Comparison of ENCODE assay signal across 21 cellular contexts in genomic region chr18:69518989-69519388, GRCh38.
A peak's percentile ranks its signal among the peaks of the same experiment; 100 is the strongest.
DNase-seq lines count a peak whose midpoint lies in the region; ATAC-seq and TF ChIP-seq lines count a peak whose summit lies in the region.
"Had no signal": no experiment of that assay in that cellular context is flagged by ENCODE, and none has a peak within 500 bp of the region (broad histone marks: within the 10 kb centered on the region; RNA-seq: fewer than 3 reads in every experiment).

No MANE protein-coding gene starts in this region.

- DNase-seq in GM03348 (ENCODE audit: low spot score) (peak; percentile 30), NCI-H446 treated with DMSO at 0.1 percent for 48 hours (lab: John Stamatoyannopoulos, UW) (peak; percentile 38), choroid plexus epithelial cell (ENCODE audit: low read depth) (peak; percentile 5), kidney tubule cell (ENCODE audit: low spot score) (peak; percentile 10), natural killer cell (no peak)
- DNase-seq in effector CD4-positive, alpha-beta T cell = no peak
- no peak for DNase-seq in activated naive CD4-positive, alpha-beta T cell treated with anti-CD3 and anti-CD28 coated beads, Interleukin-2, amount 10 ng/mL, durations not matched to agents 7 days and 5 days
- DNase-seq: BE2C, COR-L47, DMS79, H9, MV-4-11, NCI-H1694 treated with DMSO at 0.1 percent for 48 hours, NCI-H2081 treated with DMSO at 0.1 percent for 48 hours, NCI-H2171 treated with DMSO at 0.1 percent for 48 hours, NCI-H526 treated with DMSO at 0.1 percent for 48 hours, OCI-M1, Right ventricle myocardium superior had no signal

- no peak for ATAC-seq in HG02852 (IDR thresholded peaks at IDR 0.05; ENCODE audit: unreplicated experiment)
- no peak for ATAC-seq in natural killer cell
- ATAC-seq: GM12878 had no signal

- no peak overlapping the region for H3K4me3 Mint-ChIP-seq in activated naive CD4-positive, alpha-beta T cell treated with anti-CD3 and anti-CD28 coated beads, Interleukin-2, amount 10 ng/mL, durations not matched to agents 7 days and 5 days
- no peak overlapping the region for H3K4me3 Mint-ChIP-seq in natural killer cell
- H3K4me3 Mint-ChIP-seq: H9, IgD-negative memory B cell had no signal

- TF ChIP-seq CTCF in choroid plexus epithelial cell (conservative IDR thresholded peaks at IDR 0.05; ENCODE audit: low read depth, low read length) = no peak
- no peak for TF ChIP-seq CTCF in natural killer cell (IDR thresholded peaks at IDR 0.05)

- H3K27me3 Mint-ChIP-seq in activated naive CD4-positive, alpha-beta T cell treated with anti-CD3 and anti-CD28 coated beads, Interleukin-2, amount 10 ng/mL, durations not matched to agents 7 days and 5 days = peaks cover 3% of the 10 kb centered on the region
- H3K27me3 Mint-ChIP-seq in natural killer cell (ENCODE audit: low read depth in 2 of 2) = peaks cover 3 to 8% of the 10 kb centered on the region in 2 donors
- H3K27me3 Mint-ChIP-seq: IgD-negative memory B cell had no signal

- CTCF ChIA-PET in activated naive CD4-positive, alpha-beta T cell treated with anti-CD3 and anti-CD28 coated beads, Interleukin-2, amount 10 ng/mL, durations not matched to agents 7 days and 5 days (lab: Charles Lee) = no interaction called here

- intact Hi-C loops in natural killer cell (cut with micrococcal nuclease) = no loop called here

- H3K36me3 Mint-ChIP-seq in activated naive CD4-positive, alpha-beta T cell treated with anti-CD3 and anti-CD28 coated beads, Interleukin-2, amount 10 ng/mL, durations not matched to agents 7 days and 5 days = no peaks in the 10 kb centered on the region
- no peaks in the 10 kb centered on the region for H3K36me3 Mint-ChIP-seq in natural killer cell
- H3K36me3 Mint-ChIP-seq: IgD-negative memory B cell had no signal

- no peaks in the 10 kb centered on the region for H3K4me1 Mint-ChIP-seq in activated naive CD4-positive, alpha-beta T cell treated with anti-CD3 and anti-CD28 coated beads, Interleukin-2, amount 10 ng/mL, durations not matched to agents 7 days and 5 days
- H3K4me1 Mint-ChIP-seq in natural killer cell = no peaks in the 10 kb centered on the region
- H3K4me1 Mint-ChIP-seq: H9 had no signal

- no peak overlapping the region for H3K27ac Mint-ChIP-seq in activated naive CD4-positive, alpha-beta T cell treated with anti-CD3 and anti-CD28 coated beads, Interleukin-2, amount 10 ng/mL, durations not matched to agents 7 days and 5 days
- H3K27ac Mint-ChIP-seq in natural killer cell = no peak overlapping the region
- H3K27ac Mint-ChIP-seq: H9, IgD-negative memory B cell had no signal

- H3K9me3 Mint-ChIP-seq in activated naive CD4-positive, alpha-beta T cell treated with anti-CD3 and anti-CD28 coated beads, Interleukin-2, amount 10 ng/mL, durations not matched to agents 7 days and 5 days = no peaks in the 10 kb centered on the region
- H3K9me3 Mint-ChIP-seq in natural killer cell = no peaks in the 10 kb centered on the region
- H3K9me3 Mint-ChIP-seq: H9, IgD-negative memory B cell had no signal

- H3K4me3 ChIP-seq in choroid plexus epithelial cell (ENCODE audit: low read depth, low read length) = no peak overlapping the region
- H3K4me3 ChIP-seq: GM12878 had no signal

Comparison
In these comparisons a context has a peak if more than half of its experiments do, and no peak if none do; other contexts are left out.
1. DNase-seq: peak in GM03348 (single experiment), NCI-H446 treated with DMSO at 0.1 percent for 48 hours (single experiment), choroid plexus epithelial cell (single experiment) and kidney tubule cell (single experiment); none in effector CD4-positive, alpha-beta T cell (single experiment), activated naive CD4-positive, alpha-beta T cell treated with anti-CD3 and anti-CD28 coated beads, Interleukin-2, amount 10 ng/mL, durations not matched to agents 7 days and 5 days (single experiment) and natural killer cell (single experiment).